ENCODE assay signal across 10 cellular contexts in the genomic region with DNA sequence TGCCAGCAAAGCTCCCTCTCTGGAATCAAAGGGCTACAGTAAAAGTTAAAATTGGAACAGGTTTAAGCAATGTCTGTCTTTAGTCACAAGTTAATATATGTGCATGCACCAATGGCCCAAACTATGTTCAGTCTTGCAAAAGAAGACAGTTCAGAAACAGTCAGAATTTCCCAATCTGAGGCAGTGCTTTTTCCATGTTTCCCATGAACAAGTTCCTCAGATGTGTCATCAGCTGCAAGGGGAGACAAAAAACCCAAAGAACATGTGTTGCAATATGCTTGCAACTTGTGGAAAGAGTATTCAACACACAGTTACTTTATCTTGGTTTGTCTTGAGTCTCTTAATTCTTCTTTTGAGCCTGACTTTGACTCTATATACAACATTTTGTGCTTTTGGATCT.
DNase-seq lines count a peak whose midpoint lies in the region; ATAC-seq, FAIRE-seq and TF ChIP-seq lines count a peak whose summit lies in the region.
"Had no signal": no experiment of that assay in that cellular context is flagged by ENCODE, and none has a peak within 500 bp of the region (broad histone marks: within the 10 kb centered on the region; RNA-seq: fewer than 3 reads in every experiment).

No MANE protein-coding gene starts in this region.

- no peak for FAIRE-seq in urothelium cell line (lab: Jason Lieb, UNC)

- intact Hi-C loops in upper lobe of right lung (cut with DNase I): no loop called here

- peak; percentile 62 for ATAC-seq in upper lobe of right lung

- DNase-seq in HL-60 (ENCODE audit: low read depth in 1 of 2, low spot score in 1 of 2) (peak; percentile 58 to 73), SKM-1 (lab: John Stamatoyannopoulos, UW; ENCODE audit: unreplicated experiment) (peak; percentile 65), fibroblast of pulmonary artery (ENCODE audit: low read depth) (peak; percentile 97), upper lobe of right lung (no peak), DMS53 (lab: John Stamatoyannopoulos, UW) (no peak), right atrium auricular region (ENCODE audit: low spot score) (no peak), urothelium cell line (ENCODE audit: low spot score) (no peak)
- DNase-seq: activated CD4-positive, alpha-beta T cell treated with anti-CD3 and anti-CD28 coated beads for 1 hour; dermis blood vessel endothelial cell; NCI-H524 had no signal

- H3K36me3 ChIP-seq in upper lobe of right lung (no peaks in the 10 kb centered on the region), right atrium auricular region (no peaks in the 10 kb centered on the region)

- H3K27me3 ChIP-seq in HL-60 (ENCODE audit: insufficient read depth, poor library complexity, severe bottlenecking) (no peaks in the 10 kb centered on the region), upper lobe of right lung (no peaks in the 10 kb centered on the region), right atrium auricular region (no peaks in the 10 kb centered on the region)

- H3K27ac ChIP-seq in HL-60 (replicated peaks): no peak overlapping the region
- H3K27ac ChIP-seq in upper lobe of right lung: no peak overlapping the region
- no peak overlapping the region for H3K27ac ChIP-seq in right atrium auricular region

- H3K4me3 ChIP-seq in HL-60 (replicated peaks; ENCODE audit: insufficient read depth, low read length) (no peak overlapping the region), fibroblast of pulmonary artery (replicated peaks; ENCODE audit: low read depth, low read length) (no peak overlapping the region), upper lobe of right lung (no peak overlapping the region), right atrium auricular region (no peak overlapping the region)

- H3K4me1 ChIP-seq in upper lobe of right lung: no peaks in the 10 kb centered on the region
- no peaks in the 10 kb centered on the region for H3K4me1 ChIP-seq in right atrium auricular region

- TF ChIP-seq CTCF in HL-60 (IDR thresholded peaks at IDR 0.05; ENCODE audit: insufficient read depth, low read length): no peak
- no peak for TF ChIP-seq CTCF in fibroblast of pulmonary artery (IDR thresholded peaks at IDR 0.05; ENCODE audit: low read length, missing control alignments)
- no peak for TF ChIP-seq CTCF in upper lobe of right lung (IDR thresholded peaks at IDR 0.05)
- no peak for TF ChIP-seq CTCF in right atrium auricular region (IDR thresholded peaks at IDR 0.05)

- H3K9me3 ChIP-seq in upper lobe of right lung: no peaks in the 10 kb centered on the region
- no peaks in the 10 kb centered on the region for H3K9me3 ChIP-seq in right atrium auricular region

Comparison
In these comparisons a context has a peak if more than half of its experiments do, and no peak if none do; other contexts are left out.
1. DNase-seq: peak in HL-60 (2 of 2), SKM-1 (single experiment) and fibroblast of pulmonary artery (single experiment); none in upper lobe of right lung (single experiment), DMS53 (single experiment), right atrium auricular region (single experiment) and urothelium cell line (single experiment).